In genomic region chr7:141132671-141133070, GRCh38 we compare ENCODE assay signal across 8 cellular contexts. TPM values are rescaled to one million over a fixed set of nuclear protein-coding genes. Genes with fewer than 3 reads are reported as not detected.
"Had no signal": no experiment of that assay in that cellular context is flagged by ENCODE, and none has a peak within 500 bp of the region (broad histone marks: within the 10 kb centered on the region; RNA-seq: fewer than 3 reads in every experiment).

No MANE protein-coding gene starts in this region.

- H3K4me1 Mint-ChIP-seq: IgD-negative memory B cell had no signal

- H3K27ac Mint-ChIP-seq: IgD-negative memory B cell had no signal

- H3K27ac ChIP-seq: HL-60 had no signal

- H3K36me3 Mint-ChIP-seq: IgD-negative memory B cell had no signal

- H3K4me3 ChIP-seq: K562 had no signal

- ATAC-seq: HepG2, K562 had no signal

- DNase-seq: IMR-90, KBM-7, KG1 had no signal

- H3K4me3 Mint-ChIP-seq: IgD-negative memory B cell had no signal

RNA-seq across cellular contexts. Expression of gene TMEM178B, which starts 58.8 kb away (rescaled TPM):
- total RNA-seq: HT1080 had no signal
- polyA plus RNA-seq: IgD-negative memory B cell had no signal
